In genomic region chr3:148735597-148735996, GRCh38 we compare ENCODE assay signal across 21 cellular contexts. TPM values are rescaled to one million over a fixed set of nuclear protein-coding genes. Genes with fewer than 3 reads are reported as not detected.
A peak's percentile ranks its signal among the peaks of the same experiment; 100 is the strongest.
DNase-seq lines count a peak whose midpoint lies in the region; ATAC-seq and TF ChIP-seq lines count a peak whose summit lies in the region.
"Had no signal": no experiment of that assay in that cellular context is flagged by ENCODE, and none has a peak within 500 bp of the region (broad histone marks: within the 10 kb centered on the region; RNA-seq: fewer than 3 reads in every experiment).

No MANE protein-coding gene starts in this region.

- H3K4ac ChIP-seq in mesendoderm (ENCODE audit: low read depth, low read length), result no peak overlapping the region

- no peak overlapping the region for H3K4me2 ChIP-seq in mesendoderm (ENCODE audit: low read length)

- H3K4me3 Mint-ChIP-seq in activated CD4-positive, alpha-beta memory T cell treated with anti-CD3 and anti-CD28 coated beads, Interleukin-2, amount 10 ng/mL, durations not matched to agents 7 days and 5 days, result no peak overlapping the region
- H3K4me3 Mint-ChIP-seq: activated CD4-positive, alpha-beta memory T cell treated with anti-CD3 and anti-CD28 coated beads for 36 hours; central memory CD8-positive, alpha-beta T cell had no signal

- no peak for TF ChIP-seq POLR2A in body of pancreas (IDR thresholded peaks at IDR 0.05)

- no peaks in the 10 kb centered on the region for H3K4me1 Mint-ChIP-seq in activated CD4-positive, alpha-beta memory T cell treated with anti-CD3 and anti-CD28 coated beads, Interleukin-2, amount 10 ng/mL, durations not matched to agents 7 days and 5 days
- H3K4me1 Mint-ChIP-seq: central memory CD8-positive, alpha-beta T cell had no signal

- no peak overlapping the region for H2BK120ac ChIP-seq in mesendoderm (ENCODE audit: low read depth, low read length)

- ATAC-seq in GM19452 (IDR thresholded peaks at IDR 0.05; ENCODE audit: unreplicated experiment), result peak; percentile 59
- peak; percentile 28 for ATAC-seq in body of pancreas
- ATAC-seq: Panc1, SK-N-SH treated with all-trans-retinoic acid at 6 μM for 48 hours had no signal

- TF ChIP-seq CTCF in body of pancreas (IDR thresholded peaks at IDR 0.05), result no peak

- no peaks in the 10 kb centered on the region for H3K27me3 ChIP-seq in body of pancreas
- H3K27me3 ChIP-seq in mesendoderm (ENCODE audit: insufficient read depth, low read length, poor library complexity), result no peaks in the 10 kb centered on the region
- H3K27me3 ChIP-seq: testis had no signal

- no peak overlapping the region for H2BK5ac ChIP-seq in mesendoderm (ENCODE audit: low read length)

- H3K56ac ChIP-seq in mesendoderm (ENCODE audit: low read length), result no peak overlapping the region

- H3K79me1 ChIP-seq in mesendoderm (ENCODE audit: low read length), result no peaks in the 10 kb centered on the region

- H3K23ac ChIP-seq in mesendoderm (ENCODE audit: low read length), result no peak overlapping the region

- H3K27ac Mint-ChIP-seq in activated CD4-positive, alpha-beta memory T cell treated with anti-CD3 and anti-CD28 coated beads, Interleukin-2, amount 10 ng/mL, durations not matched to agents 7 days and 5 days, result no peak overlapping the region
- H3K27ac Mint-ChIP-seq: activated CD4-positive, alpha-beta memory T cell treated with anti-CD3 and anti-CD28 coated beads for 36 hours had no signal

- H3K4me3 ChIP-seq in body of pancreas (no peak overlapping the region), mesendoderm (ENCODE audit: low read length) (no peak overlapping the region)
- H3K4me3 ChIP-seq: left ventricle myocardium inferior, skin epidermis, testis had no signal

- DNase-seq in NCI-H2029 (lab: John Stamatoyannopoulos, UW) (peak; percentile 35), body of pancreas (peak in 3 of 4 donors; percentile 24 to 41 (median 27)), renal cortical epithelial cell (ENCODE audit: low read depth) (peak; percentile 87), mesendoderm (no peak), cerebellar cortex (ENCODE audit: low spot score) (no peak)
- no peak for DNase-seq in activated CD4-positive, alpha-beta memory T cell treated with anti-CD3 and anti-CD28 coated beads, Interleukin-2, amount 10 ng/mL, durations not matched to agents 7 days and 5 days
- DNase-seq: activated CD4-positive, alpha-beta memory T cell treated with anti-CD3 and anti-CD28 coated beads for 36 hours; C1 segment of cervical spinal cord; DND-41; effector memory CD4-positive, alpha-beta T cell; GOT3; left ventricle myocardium inferior; NCI-H526; stimulated activated CD4-positive, alpha-beta T cell treated with anti-CD3 and anti-CD28 coated beads, Interleukin-4, amount 100 ng/mL, for 4 hours; testis had no signal

- no peak overlapping the region for H2BK15ac ChIP-seq in mesendoderm (replicated peaks; ENCODE audit: low read depth)

- H3K4me1 ChIP-seq in body of pancreas (peaks cover 71% of the 10 kb centered on the region), mesendoderm (ENCODE audit: control insufficient read depth, low read depth, low read length) (no peaks in the 10 kb centered on the region)
- H3K4me1 ChIP-seq: left ventricle myocardium inferior, testis had no signal

- H3K36me3 ChIP-seq in body of pancreas (replicated peaks in 1 of 2; ENCODE audit: insufficient read depth in 1 of 2, low read depth in 2 of 2) (no peaks in the 10 kb centered on the region), mesendoderm (ENCODE audit: control insufficient read depth, insufficient read depth, low read length) (no peaks in the 10 kb centered on the region)
- H3K36me3 ChIP-seq: left ventricle myocardium inferior had no signal

- no peak overlapping the region for H4K5ac ChIP-seq in mesendoderm (ENCODE audit: low read length)

- no peaks in the 10 kb centered on the region for H3K9me3 ChIP-seq in body of pancreas
- H3K9me3 ChIP-seq: left ventricle myocardium inferior, testis had no signal

- no peaks in the 10 kb centered on the region for H3K9me3 Mint-ChIP-seq in activated CD4-positive, alpha-beta memory T cell treated with anti-CD3 and anti-CD28 coated beads, Interleukin-2, amount 10 ng/mL, durations not matched to agents 7 days and 5 days
- H3K9me3 Mint-ChIP-seq: activated CD4-positive, alpha-beta memory T cell treated with anti-CD3 and anti-CD28 coated beads for 36 hours; central memory CD8-positive, alpha-beta T cell had no signal

- intact Hi-C loops in body of pancreas (cut with DNase I), result no loop called here

- no peak overlapping the region for H4K8ac ChIP-seq in mesendoderm (ENCODE audit: low read depth, low read length)

- no peaks in the 10 kb centered on the region for H3K27me3 Mint-ChIP-seq in activated CD4-positive, alpha-beta memory T cell treated with anti-CD3 and anti-CD28 coated beads, Interleukin-2, amount 10 ng/mL, durations not matched to agents 7 days and 5 days
- H3K27me3 Mint-ChIP-seq: activated CD4-positive, alpha-beta memory T cell treated with anti-CD3 and anti-CD28 coated beads for 36 hours had no signal

- H3K27ac ChIP-seq in body of pancreas (peak overlapping the region; percentile 66 to 86 (median 81)), mesendoderm (ENCODE audit: low read depth, low read length) (no peak overlapping the region)
- H3K27ac ChIP-seq: left ventricle myocardium inferior, skin epidermis, testis had no signal

- CTCF ChIA-PET in activated CD4-positive, alpha-beta memory T cell treated with anti-CD3 and anti-CD28 coated beads, Interleukin-2, amount 10 ng/mL, durations not matched to agents 7 days and 5 days (lab: Charles Lee), result no interaction called here

- H3K18ac ChIP-seq in mesendoderm (ENCODE audit: low read length), result no peak overlapping the region

- H3K36me3 Mint-ChIP-seq in activated CD4-positive, alpha-beta memory T cell treated with anti-CD3 and anti-CD28 coated beads, Interleukin-2, amount 10 ng/mL, durations not matched to agents 7 days and 5 days (ENCODE audit: low read depth), result no peaks in the 10 kb centered on the region
- H3K36me3 Mint-ChIP-seq: activated CD4-positive, alpha-beta memory T cell treated with anti-CD3 and anti-CD28 coated beads for 36 hours had no signal

- WGBS in body of pancreas, 2 donors, result 11 to 17% methylated on average over 2 of the region's 2 CpGs
- no CpG with 5 or more reads among the region's 2 CpGs for WGBS in mesendoderm (ENCODE audit: extremely low coverage, insufficient coverage, low lambda C conversion rate)

- H2AK5ac ChIP-seq in mesendoderm (ENCODE audit: low read length), result no peak overlapping the region

- no peaks in the 10 kb centered on the region for H3K79me2 ChIP-seq in mesendoderm (ENCODE audit: control insufficient read depth, insufficient read depth, low read length)

- POLR2A ChIA-PET in activated CD4-positive, alpha-beta memory T cell treated with anti-CD3 and anti-CD28 coated beads, Interleukin-2, amount 10 ng/mL, durations not matched to agents 7 days and 5 days (lab: Charles Lee), result no interaction called here

- H3K9ac ChIP-seq in mesendoderm (ENCODE audit: low read length), result no peak overlapping the region

RNA-seq across cellular contexts. Expression of gene AGTR1, which starts 37.9 kb away (rescaled TPM):
- total RNA-seq in body of pancreas (10 to 100 TPM in 1 of 2 donors, 1 to 10 TPM in 1; 4.4 to 11.2 TPM), renal cortical epithelial cell (not detected in 2 replicates)
- polyA plus RNA-seq in mesendoderm (2013, experiment 1 of 2), result 0.14 TPM
- 0.17 TPM for polyA plus RNA-seq in mesendoderm (2013, experiment 2 of 2)
- not detected for total RNA-seq in activated CD4-positive, alpha-beta memory T cell treated with anti-CD3 and anti-CD28 coated beads, Interleukin-2, amount 10 ng/mL, durations not matched to agents 7 days and 5 days
- total RNA-seq: activated CD4-positive, alpha-beta memory T cell treated with anti-CD3 and anti-CD28 coated beads for 36 hours; HT-29 had no signal

Comparison
In these comparisons a context has a peak if more than half of its experiments do, and no peak if none do; other contexts are left out.
1. DNase-seq: peak in NCI-H2029 (single experiment), body of pancreas (3 of 4) and renal cortical epithelial cell (single experiment); none in mesendoderm (single experiment), activated CD4-positive, alpha-beta memory T cell treated with anti-CD3 and anti-CD28 coated beads, Interleukin-2, amount 10 ng/mL, durations not matched to agents 7 days and 5 days (single experiment) and cerebellar cortex (single experiment).